In the genomic region with DNA sequence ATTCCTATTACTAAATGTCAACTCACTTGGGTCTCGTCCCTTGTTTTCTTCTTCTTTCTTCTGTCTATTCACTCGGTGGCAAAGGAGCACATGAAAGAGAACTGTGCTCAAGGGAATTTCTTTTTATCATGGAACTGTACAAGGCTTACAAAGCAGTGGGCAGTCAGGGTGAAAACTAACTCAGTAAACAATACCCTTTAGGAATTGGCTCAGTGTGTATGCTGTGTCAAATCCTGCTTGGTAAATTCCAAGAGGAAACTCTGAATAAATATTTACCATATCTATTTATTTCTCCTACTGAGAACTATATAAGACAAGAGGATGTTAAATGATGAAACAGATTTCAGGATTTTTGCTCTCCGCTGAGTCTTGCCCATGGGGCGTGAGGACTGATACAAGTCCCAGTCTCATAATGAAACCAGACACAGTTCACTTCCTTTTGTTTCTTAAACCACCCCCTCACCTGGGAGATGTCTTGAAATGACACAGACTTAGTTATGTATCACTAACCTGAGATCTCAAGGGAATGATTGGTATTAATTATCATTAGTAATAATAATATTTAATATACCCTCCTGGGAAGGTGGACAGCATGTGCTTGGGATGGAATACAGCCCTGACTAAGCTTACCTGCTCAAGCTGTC, we compare ENCODE assay signal across 8 cellular contexts.
DNase-seq lines count a peak whose midpoint lies in the region; ATAC-seq and TF ChIP-seq lines count a peak whose summit lies in the region.

No MANE protein-coding gene starts in this region.

- H3K4me3 Mint-ChIP-seq in activated naive CD4-positive, alpha-beta T cell treated with anti-CD3 and anti-CD28 coated beads, Interleukin-2, amount 10 ng/mL, durations not matched to agents 7 days and 5 days: no peak overlapping the region
- H3K4me3 Mint-ChIP-seq in osteocyte (ENCODE audit: unreplicated experiment): no peak overlapping the region
- H3K4me3 Mint-ChIP-seq in WTC11: no peak overlapping the region

- peaks cover 48% of the 10 kb centered on the region for H3K36me3 Mint-ChIP-seq in activated naive CD4-positive, alpha-beta T cell treated with anti-CD3 and anti-CD28 coated beads, Interleukin-2, amount 10 ng/mL, durations not matched to agents 7 days and 5 days
- H3K36me3 Mint-ChIP-seq in osteocyte (ENCODE audit: unreplicated experiment) (no peaks in the 10 kb centered on the region), WTC11 (no peaks in the 10 kb centered on the region)

- CTCF ChIA-PET in activated naive CD4-positive, alpha-beta T cell treated with anti-CD3 and anti-CD28 coated beads, Interleukin-2, amount 10 ng/mL, durations not matched to agents 7 days and 5 days (lab: Charles Lee): interaction anchor here (0.7 to 3.2 kb wide), 7 partner anchors 10 to 735 kb away, joined by 3 to 7 read pairs (median 4); no protein-coding TSS in a partner anchor
- CTCF ChIA-PET in WTC11 (lab: Charles Lee): no interaction called here

- peak; percentile 32 for DNase-seq in GM06990 (ENCODE audit: extremely low read depth, insufficient read length)
- DNase-seq in activated naive CD4-positive, alpha-beta T cell treated with anti-CD3 and anti-CD28 coated beads, Interleukin-2, amount 10 ng/mL, durations not matched to agents 7 days and 5 days: peak; percentile 53
- no peak for DNase-seq in NCI-H187 treated with DMSO at 0.1 percent for 48 hours (lab: John Stamatoyannopoulos, UW)
- no peak for DNase-seq in osteocyte (ENCODE audit: extremely low spot score, unreplicated experiment)
- no peak for DNase-seq in erythroblast (lab: John Stamatoyannopoulos, UW)
- no peak for DNase-seq in WTC11 (ENCODE audit: low spot score)

- peak; percentile 91 for ATAC-seq in GM19438 (IDR thresholded peaks at IDR 0.05; ENCODE audit: low read depth, unreplicated experiment)
- peak; percentile 76 for ATAC-seq in HG03097 (IDR thresholded peaks at IDR 0.05; ENCODE audit: low FRiP score, unreplicated experiment)
- no peak for ATAC-seq in WTC11

- peaks cover 96% of the 10 kb centered on the region for H3K4me1 Mint-ChIP-seq in activated naive CD4-positive, alpha-beta T cell treated with anti-CD3 and anti-CD28 coated beads, Interleukin-2, amount 10 ng/mL, durations not matched to agents 7 days and 5 days
- no peaks in the 10 kb centered on the region for H3K4me1 Mint-ChIP-seq in osteocyte (ENCODE audit: unreplicated experiment)
- no peaks in the 10 kb centered on the region for H3K4me1 Mint-ChIP-seq in WTC11

- TF ChIP-seq CTCF in GM06990 (IDR thresholded peaks at IDR 0.05; ENCODE audit: insufficient read depth, low read length, poor library complexity, severe bottlenecking) (no peak), osteocyte (IDR thresholded peaks at IDR 0.05) (no peak), WTC11 (IDR thresholded peaks at IDR 0.05) (no peak)

- H3K27me3 Mint-ChIP-seq in activated naive CD4-positive, alpha-beta T cell treated with anti-CD3 and anti-CD28 coated beads, Interleukin-2, amount 10 ng/mL, durations not matched to agents 7 days and 5 days: no peaks in the 10 kb centered on the region
- peaks cover 11% of the 10 kb centered on the region for H3K27me3 Mint-ChIP-seq in osteocyte (ENCODE audit: unreplicated experiment)
- no peaks in the 10 kb centered on the region for H3K27me3 Mint-ChIP-seq in WTC11 (ENCODE audit: low read depth)

- POLR2A ChIA-PET in WTC11 (lab: Charles Lee): no interaction called here

- no peak overlapping the region for H3K4me3 ChIP-seq in GM06990 (replicated peaks; ENCODE audit: low read depth, low read length)

- TF ChIP-seq POLR2A in erythroblast (IDR thresholded peaks at IDR 0.05; ENCODE audit: low read length): no peak

- H3K27ac Mint-ChIP-seq in activated naive CD4-positive, alpha-beta T cell treated with anti-CD3 and anti-CD28 coated beads, Interleukin-2, amount 10 ng/mL, durations not matched to agents 7 days and 5 days: peak overlapping the region; percentile 24
- H3K27ac Mint-ChIP-seq in osteocyte (ENCODE audit: unreplicated experiment): no peak overlapping the region
- no peak overlapping the region for H3K27ac Mint-ChIP-seq in WTC11

- H3K9me3 Mint-ChIP-seq in activated naive CD4-positive, alpha-beta T cell treated with anti-CD3 and anti-CD28 coated beads, Interleukin-2, amount 10 ng/mL, durations not matched to agents 7 days and 5 days: peaks cover 8% of the 10 kb centered on the region
- H3K9me3 Mint-ChIP-seq in osteocyte (ENCODE audit: unreplicated experiment): peaks cover 9% of the 10 kb centered on the region
- peaks cover 5% of the 10 kb centered on the region for H3K9me3 Mint-ChIP-seq in WTC11

- H3K27me3 ChIP-seq in GM06990 (replicated peaks; ENCODE audit: control insufficient read depth, insufficient read depth, low read length): no peaks in the 10 kb centered on the region; the same call in none of the 2 replicates

- H3K36me3 ChIP-seq in GM06990 (ENCODE audit: control insufficient read depth, insufficient read depth, low read length): no peaks in the 10 kb centered on the region

TF ChIP-seq in WTC11, 78 proteins besides CTCF, POLR2A, EP300 and RAD21:
- TF ChIP-seq SOX15 (CRISPR knock-in tag; IDR thresholded peaks at IDR 0.05) (no peak), RELA (CRISPR knock-in tag; IDR thresholded peaks at IDR 0.05; ENCODE audit: borderline replicate concordance) (no peak), ELF4 (CRISPR knock-in tag; IDR thresholded peaks at IDR 0.05; ENCODE audit: low read depth) (no peak)
- TF ChIP-seq, protein P1, sequence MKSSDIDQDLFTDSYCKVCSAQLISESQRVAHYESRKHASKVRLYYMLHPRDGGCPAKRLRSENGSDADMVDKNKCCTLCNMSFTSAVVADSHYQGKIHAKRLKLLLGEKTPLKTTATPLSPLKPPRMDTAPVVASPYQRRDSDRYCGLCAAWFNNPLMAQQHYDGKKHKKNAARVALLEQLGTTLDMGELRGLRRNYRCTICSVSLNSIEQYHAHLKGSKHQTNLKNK (CRISPR knock-in tag; IDR thresholded peaks at IDR 0.05): no peak
- TF ChIP-seq, protein P2, sequence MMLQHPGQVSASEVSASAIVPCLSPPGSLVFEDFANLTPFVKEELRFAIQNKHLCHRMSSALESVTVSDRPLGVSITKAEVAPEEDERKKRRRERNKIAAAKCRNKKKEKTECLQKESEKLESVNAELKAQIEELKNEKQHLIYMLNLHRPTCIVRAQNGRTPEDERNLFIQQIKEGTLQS (CRISPR knock-in tag; conservative IDR thresholded peaks at IDR 0.05): no peak
- TF ChIP-seq, protein P3, sequence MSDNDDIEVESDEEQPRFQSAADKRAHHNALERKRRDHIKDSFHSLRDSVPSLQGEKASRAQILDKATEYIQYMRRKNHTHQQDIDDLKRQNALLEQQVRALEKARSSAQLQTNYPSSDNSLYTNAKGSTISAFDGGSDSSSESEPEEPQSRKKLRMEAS (CRISPR knock-in tag; IDR thresholded peaks at IDR 0.05): no peak
- TF ChIP-seq, protein P4, sequence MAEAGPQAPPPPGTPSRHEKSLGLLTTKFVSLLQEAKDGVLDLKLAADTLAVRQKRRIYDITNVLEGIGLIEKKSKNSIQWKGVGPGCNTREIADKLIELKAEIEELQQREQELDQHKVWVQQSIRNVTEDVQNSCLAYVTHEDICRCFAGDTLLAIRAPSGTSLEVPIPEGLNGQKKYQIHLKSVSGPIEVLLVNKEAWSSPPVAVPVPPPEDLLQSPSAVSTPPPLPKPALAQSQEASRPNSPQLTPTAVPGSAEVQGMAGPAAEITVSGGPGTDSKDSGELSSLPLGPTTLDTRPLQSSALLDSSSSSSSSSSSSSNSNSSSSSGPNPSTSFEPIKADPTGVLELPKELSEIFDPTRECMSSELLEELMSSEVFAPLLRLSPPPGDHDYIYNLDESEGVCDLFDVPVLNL (CRISPR knock-in tag; IDR thresholded peaks at IDR 0.05; ENCODE audit: borderline replicate concordance, low read depth): no peak
- TF ChIP-seq, protein P5, sequence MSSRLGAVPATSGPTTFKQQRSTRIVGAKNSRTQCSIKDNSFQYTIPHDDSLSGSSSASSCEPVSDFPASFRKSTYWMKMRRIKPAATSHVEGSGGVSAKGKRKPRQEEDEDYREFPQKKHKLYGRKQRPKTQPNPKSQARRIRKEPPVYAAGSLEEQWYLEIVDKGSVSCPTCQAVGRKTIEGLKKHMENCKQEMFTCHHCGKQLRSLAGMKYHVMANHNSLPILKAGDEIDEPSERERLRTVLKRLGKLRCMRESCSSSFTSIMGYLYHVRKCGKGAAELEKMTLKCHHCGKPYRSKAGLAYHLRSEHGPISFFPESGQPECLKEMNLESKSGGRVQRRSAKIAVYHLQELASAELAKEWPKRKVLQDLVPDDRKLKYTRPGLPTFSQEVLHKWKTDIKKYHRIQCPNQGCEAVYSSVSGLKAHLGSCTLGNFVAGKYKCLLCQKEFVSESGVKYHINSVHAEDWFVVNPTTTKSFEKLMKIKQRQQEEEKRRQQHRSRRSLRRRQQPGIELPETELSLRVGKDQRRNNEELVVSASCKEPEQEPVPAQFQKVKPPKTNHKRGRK (CRISPR knock-in tag; IDR thresholded peaks at IDR 0.05; ENCODE audit: borderline replicate concordance): no peak

Comparison
In these comparisons a context has a peak if more than half of its experiments do, and no peak if none do; other contexts are left out.
1. DNase-seq: peak in GM06990 (single experiment) and activated naive CD4-positive, alpha-beta T cell treated with anti-CD3 and anti-CD28 coated beads, Interleukin-2, amount 10 ng/mL, durations not matched to agents 7 days and 5 days (single experiment); none in NCI-H187 treated with DMSO at 0.1 percent for 48 hours (single experiment), osteocyte (single experiment), erythroblast (0 of 2) and WTC11 (single experiment).